Comparison of ENCODE assay signal across 17 cellular contexts in genomic region chr10:95810198-95810976, GRCh38. TPM values are rescaled to one million over a fixed set of nuclear protein-coding genes. Genes with fewer than 3 reads are reported as not detected.
DNase-seq lines count a peak whose midpoint lies in the region; ATAC-seq and TF ChIP-seq lines count a peak whose summit lies in the region.
"Had no signal": no experiment of that assay in that cellular context is flagged by ENCODE, and none has a peak within 500 bp of the region (broad histone marks: within the 10 kb centered on the region; RNA-seq: fewer than 3 reads in every experiment).

No MANE protein-coding gene starts in this region.

- H3K27me3 Mint-ChIP-seq in activated T-helper 1 cell treated with anti-CD3 and anti-CD28 coated beads, Interleukin-12 subunit alpha, Interleukin-12 subunit beta, Interleukin-2, Interleukin-4 antibody, amounts not matched to agents 30 ng/mL and 10 ng/mL and 1 ng/mL, durations not matched to agents 14 hours and 24 hours and 36 hours (ENCODE audit: insufficient read depth) = peaks cover 2% of the 10 kb centered on the region
- no peaks in the 10 kb centered on the region for H3K27me3 Mint-ChIP-seq in naive B cell
- H3K27me3 Mint-ChIP-seq in stimulated activated naive B cell treated with anti-CD40 and anti-IgM and Interleukin-4, amounts not matched to agents 10 μg/mL and 1 μg/mL and 100 μg/mL, for 72 hours = no peaks in the 10 kb centered on the region

- H3K4me3 ChIP-seq in colonic mucosa = no peak overlapping the region
- H3K4me3 ChIP-seq: A549, K562 had no signal

- TF ChIP-seq CTCF in colonic mucosa (IDR thresholded peaks at IDR 0.05) = no peak

- intact Hi-C loops in activated T-helper 1 cell treated with anti-CD3 and anti-CD28 coated beads, Interleukin-12 subunit alpha, Interleukin-12 subunit beta, Interleukin-2, Interleukin-4 antibody, amounts not matched to agents 30 ng/mL and 10 ng/mL and 1 ng/mL, durations not matched to agents 14 hours and 24 hours and 36 hours (cut with micrococcal nuclease) = no loop called here
- intact Hi-C loops in colonic mucosa (cut with DNase I) = no loop called here

- no peaks in the 10 kb centered on the region for H3K4me1 ChIP-seq in colonic mucosa
- H3K4me1 ChIP-seq: A549 had no signal

- H3K27me3 ChIP-seq in colonic mucosa = no peaks in the 10 kb centered on the region

- H3K27ac ChIP-seq in colonic mucosa = no peak overlapping the region
- H3K27ac ChIP-seq: A549, HL-60 had no signal

- DNase-seq in activated T-helper 1 cell treated with anti-CD3 and anti-CD28 coated beads, Interleukin-12 subunit alpha, Interleukin-12 subunit beta, Interleukin-2, Interleukin-4 antibody, amounts not matched to agents 30 ng/mL and 10 ng/mL and 1 ng/mL, durations not matched to agents 14 hours and 24 hours and 36 hours (ENCODE audit: low spot score) = no peak
- no peak for DNase-seq in naive B cell
- DNase-seq in stimulated activated naive B cell treated with anti-CD40 and anti-IgM and Interleukin-4, amounts not matched to agents 10 μg/mL and 1 μg/mL and 100 μg/mL, for 72 hours = no peak
- no peak for DNase-seq in GDM1 (lab: John Stamatoyannopoulos, UW)
- DNase-seq in NCI-H1105 (lab: John Stamatoyannopoulos, UW) = no peak
- no peak for DNase-seq in NCI-H345 treated with DMSO at 0.1 percent for 48 hours (lab: John Stamatoyannopoulos, UW; ENCODE audit: unreplicated experiment)
- DNase-seq in colonic mucosa = no peak
- DNase-seq: Calu3; CD4-positive, alpha-beta T cell; DMS 273 treated with DMSO at 0.1 percent for 48 hours; HCEC 1CT; HFFc6 had no signal

- H3K36me3 ChIP-seq in colonic mucosa = no peaks in the 10 kb centered on the region

- peaks cover 47% of the 10 kb centered on the region for H3K4me1 Mint-ChIP-seq in activated T-helper 1 cell treated with anti-CD3 and anti-CD28 coated beads, Interleukin-12 subunit alpha, Interleukin-12 subunit beta, Interleukin-2, Interleukin-4 antibody, amounts not matched to agents 30 ng/mL and 10 ng/mL and 1 ng/mL, durations not matched to agents 14 hours and 24 hours and 36 hours (ENCODE audit: low read depth)
- H3K4me1 Mint-ChIP-seq in naive B cell = peaks cover 36 to 75% (median 65%) of the 10 kb centered on the region in 3 donors
- H3K4me1 Mint-ChIP-seq in stimulated activated naive B cell treated with anti-CD40 and anti-IgM and Interleukin-4, amounts not matched to agents 10 μg/mL and 1 μg/mL and 100 μg/mL, for 72 hours = peaks cover 47 to 77% of the 10 kb centered on the region in 2 donors

- ATAC-seq in HG02610 (IDR thresholded peaks at IDR 0.05; ENCODE audit: unreplicated experiment) = peak; percentile 44
- ATAC-seq in naive B cell (ENCODE audit: low read depth in 2 of 2) = peak; percentile 48 to 54
- ATAC-seq in stimulated activated naive B cell treated with anti-CD40 and anti-IgM and Interleukin-4, amounts not matched to agents 10 μg/mL and 1 μg/mL and 100 μg/mL, for 72 hours (replicated peaks) = peak; percentile 65 to 67
- ATAC-seq: A549, K562 had no signal

- H3K9ac ChIP-seq in colonic mucosa (ENCODE audit: low read depth in 2 of 2, low read length in 2 of 2) = no peak overlapping the region

- H3K36me3 Mint-ChIP-seq in activated T-helper 1 cell treated with anti-CD3 and anti-CD28 coated beads, Interleukin-12 subunit alpha, Interleukin-12 subunit beta, Interleukin-2, Interleukin-4 antibody, amounts not matched to agents 30 ng/mL and 10 ng/mL and 1 ng/mL, durations not matched to agents 14 hours and 24 hours and 36 hours (ENCODE audit: low read depth) = peaks cover 16% of the 10 kb centered on the region
- peaks cover 0 to 12% of the 10 kb centered on the region in 2 donors for H3K36me3 Mint-ChIP-seq in naive B cell
- H3K36me3 Mint-ChIP-seq in stimulated activated naive B cell treated with anti-CD40 and anti-IgM and Interleukin-4, amounts not matched to agents 10 μg/mL and 1 μg/mL and 100 μg/mL, for 72 hours = peaks cover 58 to 69% of the 10 kb centered on the region in 2 donors

- H3K9me3 Mint-ChIP-seq in activated T-helper 1 cell treated with anti-CD3 and anti-CD28 coated beads, Interleukin-12 subunit alpha, Interleukin-12 subunit beta, Interleukin-2, Interleukin-4 antibody, amounts not matched to agents 30 ng/mL and 10 ng/mL and 1 ng/mL, durations not matched to agents 14 hours and 24 hours and 36 hours = peaks cover 13% of the 10 kb centered on the region
- peaks cover 0 to 5% (median 0%) of the 10 kb centered on the region in 7 donors for H3K9me3 Mint-ChIP-seq in naive B cell
- H3K9me3 Mint-ChIP-seq in stimulated activated naive B cell treated with anti-CD40 and anti-IgM and Interleukin-4, amounts not matched to agents 10 μg/mL and 1 μg/mL and 100 μg/mL, for 72 hours = peaks cover 0 to 5% of the 10 kb centered on the region in 2 donors
- H3K9me3 Mint-ChIP-seq: CD4-positive, alpha-beta T cell had no signal

- H3K9me3 ChIP-seq in colonic mucosa = no peaks in the 10 kb centered on the region

- H3K4me3 Mint-ChIP-seq in activated T-helper 1 cell treated with anti-CD3 and anti-CD28 coated beads, Interleukin-12 subunit alpha, Interleukin-12 subunit beta, Interleukin-2, Interleukin-4 antibody, amounts not matched to agents 30 ng/mL and 10 ng/mL and 1 ng/mL, durations not matched to agents 14 hours and 24 hours and 36 hours = no peak overlapping the region
- H3K4me3 Mint-ChIP-seq in naive B cell = peak overlapping the region in 4 of 8 donors; percentile 6 to 54 (median 35)
- peak overlapping the region; percentile 45 to 51 for H3K4me3 Mint-ChIP-seq in stimulated activated naive B cell treated with anti-CD40 and anti-IgM and Interleukin-4, amounts not matched to agents 10 μg/mL and 1 μg/mL and 100 μg/mL, for 72 hours
- H3K4me3 Mint-ChIP-seq: CD4-positive, alpha-beta T cell; HFFc6 had no signal

- peak overlapping the region; percentile 40 for H3K27ac Mint-ChIP-seq in activated T-helper 1 cell treated with anti-CD3 and anti-CD28 coated beads, Interleukin-12 subunit alpha, Interleukin-12 subunit beta, Interleukin-2, Interleukin-4 antibody, amounts not matched to agents 30 ng/mL and 10 ng/mL and 1 ng/mL, durations not matched to agents 14 hours and 24 hours and 36 hours
- peak overlapping the region; percentile 70 to 91 (median 84) for H3K27ac Mint-ChIP-seq in naive B cell
- H3K27ac Mint-ChIP-seq in stimulated activated naive B cell treated with anti-CD40 and anti-IgM and Interleukin-4, amounts not matched to agents 10 μg/mL and 1 μg/mL and 100 μg/mL, for 72 hours = peak overlapping the region; percentile 84
- H3K27ac Mint-ChIP-seq: CD4-positive, alpha-beta T cell; HFFc6 had no signal

RNA-seq across cellular contexts. Expression of gene ENTPD1, which starts 54.4 kb away (rescaled TPM):
- 25.8 and 26.3 TPM in 2 replicates for total RNA-seq in activated T-helper 1 cell treated with anti-CD3 and anti-CD28 coated beads, Interleukin-12 subunit alpha, Interleukin-12 subunit beta, Interleukin-2, Interleukin-4 antibody, amounts not matched to agents 30 ng/mL and 10 ng/mL and 1 ng/mL, durations not matched to agents 14 hours and 24 hours and 36 hours
- polyA plus RNA-seq in naive B cell (ENCODE audit: low read depth in 6 of 6) = 10 to 100 TPM; 39.0 to 59.2 (median 48.9) TPM
- total RNA-seq in colonic mucosa = 10 to 100 TPM in 1 of 2 donors, 1 to 10 TPM in 1; 4.5 to 10.8 TPM
- total RNA-seq: G401, HFFc6 had no signal
